Comparison of ENCODE assay signal across 8 cellular contexts in genomic region chr12:98490491-98491453, GRCh38. TPM values are rescaled to one million over a fixed set of nuclear protein-coding genes. Genes with fewer than 3 reads are reported as not detected.
DNase-seq lines count a peak whose midpoint lies in the region; ATAC-seq, FAIRE-seq and TF ChIP-seq lines count a peak whose summit lies in the region.

No MANE protein-coding gene starts in this region.

- BruUV-seq in MCF 10A (replicated peaks; lab: Mats Ljungman, UMichigan): no TSS peak

- peak overlapping the region; percentile 57 for H3K4me3 Mint-ChIP-seq in MCF 10A (ENCODE audit: unreplicated experiment)

- WGBS in small intestine, 3 donors: 12 to 20% (median 16%) methylated on average over 14 of the region's 14 CpGs

- H3K36me3 ChIP-seq in small intestine (ENCODE audit: control insufficient read depth in 2 of 2, insufficient read depth in 2 of 2, low read length in 2 of 2): no peaks in the 10 kb centered on the region

- intact Hi-C loops in MCF 10A (cut with micrococcal nuclease): loop anchor here (1.0 kb wide), 4 partner anchors 13 to 66 kb away; no protein-coding TSS in a partner anchor

- no peaks in the 10 kb centered on the region for H3K27me3 ChIP-seq in small intestine (ENCODE audit: control insufficient read depth in 2 of 2, insufficient read depth in 2 of 2, low read length in 2 of 2)

- CTCF ChIA-PET in MCF 10A (lab: Yijun Ruan, JAX): interaction anchor here (0.5 to 4.0 kb wide), 52 partner anchors 9 to 1806 kb away, joined by 3 to 49 read pairs (median 4); partner anchors contain the start of gene TMPO

- POLR2A ChIA-PET in MCF 10A (lab: Yijun Ruan, JAX): interaction anchor here (0.6 to 3.3 kb wide), 14 partner anchors 10 to 1583 kb away, joined by 3 to 61 read pairs (median 6); partner anchors contain the start of genes NEDD1, SLC25A3 and TMPO

- peak overlapping the region; percentile 76 to 93 for H3K27ac ChIP-seq in small intestine (ENCODE audit: low read depth in 1 of 2, low read length in 1 of 2)

- DNase-seq in A172 (ENCODE audit: low spot score): peak; percentile 82
- DNase-seq in NCI-H2081 treated with DMSO at 0.1 percent for 48 hours (lab: John Stamatoyannopoulos, UW): peak; percentile 36
- DNase-seq in UCSD-AML1 (lab: John Stamatoyannopoulos, UW; ENCODE audit: unreplicated experiment): peak; percentile 78
- peak; percentile 86 for DNase-seq in MCF 10A (ENCODE audit: unreplicated experiment)
- peak; percentile 73 for DNase-seq in iPS-NIHi11 (ENCODE audit: low spot score)
- DNase-seq in small intestine: peak; percentile 94

- H3K27me3 Mint-ChIP-seq in MCF 10A (ENCODE audit: insufficient read depth, unreplicated experiment): no peaks in the 10 kb centered on the region

- H3K4me3 ChIP-seq in small intestine (ENCODE audit: low read depth in 1 of 2, low read length in 2 of 2): no peak overlapping the region

- no peaks in the 10 kb centered on the region for H3K4me1 Mint-ChIP-seq in MCF 10A (ENCODE audit: insufficient read depth, unreplicated experiment)

- FAIRE-seq in small intestine (lab: Jason Lieb, UNC): no peak

- H3K36me3 Mint-ChIP-seq in MCF 10A (ENCODE audit: insufficient read depth, unreplicated experiment): no peaks in the 10 kb centered on the region

- no peaks in the 10 kb centered on the region for H3K9me3 Mint-ChIP-seq in MCF 10A (ENCODE audit: unreplicated experiment)

- H3K9me3 ChIP-seq in small intestine (ENCODE audit: control insufficient read depth, low read depth): no peaks in the 10 kb centered on the region

- H3K27ac Mint-ChIP-seq in MCF 10A (ENCODE audit: low read depth, unreplicated experiment): peak overlapping the region; percentile 54

- H3K4me1 ChIP-seq in small intestine (ENCODE audit: control insufficient read depth in 2 of 2, insufficient read depth in 1 of 2, low read depth in 1 of 2, low read length in 1 of 2): no peaks in the 10 kb centered on the region

- TF ChIP-seq CTCF in MCF 10A (IDR thresholded peaks at IDR 0.05; ENCODE audit: unreplicated experiment): peak; percentile 81

- ATAC-seq in GM18511 (IDR thresholded peaks at IDR 0.05; ENCODE audit: unreplicated experiment) (peak; percentile 95), HG03045 (IDR thresholded peaks at IDR 0.05; ENCODE audit: unreplicated experiment) (peak; percentile 81)

RNA-seq across cellular contexts. Expression of gene TMPO, which starts 24.6 kb away (rescaled TPM):
- total RNA-seq in A172 (2014; rRNA removed; shearing (Covaris generic)): 235 and 265 TPM in 2 replicates
- total RNA-seq in MCF 10A (2022): 44.9 and 62.5 TPM in 2 replicates
- polyA plus RNA-seq in small intestine: 10 to 100 TPM; 19.5 to 66.4 (median 24.4) TPM

Comparison
In these comparisons a context has a peak if more than half of its experiments do, and no peak if none do; other contexts are left out.
1. DNase-seq: peak in every context shown above with its lines; median percentile 94 in small intestine; 86 in MCF 10A; 82 in A172; 78 in UCSD-AML1; 73 in iPS-NIHi11; 36 in NCI-H2081 treated with DMSO at 0.1 percent for 48 hours.